ENCODE assay signal across 28 cellular contexts in the genomic region with DNA sequence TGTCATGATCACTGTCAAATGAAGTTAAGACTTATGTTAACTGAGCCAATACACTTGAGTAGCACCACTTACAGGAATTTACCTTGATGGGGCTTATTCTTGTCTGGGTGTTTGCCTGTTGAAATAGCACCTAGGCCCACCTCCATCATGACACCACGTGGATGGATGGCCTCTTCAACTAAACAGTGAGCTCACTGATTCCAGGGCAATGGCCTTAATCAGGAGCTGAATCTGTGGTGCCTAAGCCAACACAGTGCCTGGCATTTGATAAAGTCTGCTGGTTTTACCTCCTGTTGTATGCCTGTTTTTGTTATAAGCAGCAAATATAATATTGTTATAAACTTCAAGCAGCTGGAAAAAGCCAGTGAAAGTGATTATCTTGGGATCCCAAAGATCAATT.
"Had no signal": no experiment of that assay in that cellular context is flagged by ENCODE, and none has a peak within 500 bp of the region (broad histone marks: within the 10 kb centered on the region; RNA-seq: fewer than 3 reads in every experiment).

No MANE protein-coding gene starts in this region.

- H3K4me3 ChIP-seq: heart left ventricle, lower lobe of right lung, ovary, right atrium auricular region, tibial nerve, upper lobe of left lung had no signal

- H3K27me3 ChIP-seq: heart left ventricle, ovary, right atrium auricular region, tibial nerve, upper lobe of left lung had no signal

- H3K4me1 ChIP-seq: lower lobe of right lung, tibial nerve, upper lobe of left lung had no signal

- H3K9me3 Mint-ChIP-seq: stimulated activated memory B cell treated with anti-CD40 and anti-IgM and Interleukin-4, amounts not matched to agents 10 μg/mL and 1 μg/mL and 100 μg/mL, for 72 hours had no signal

- DNase-seq: heart left ventricle; hypothalamus; immature natural killer cell; kidney; left colon; left ventricle myocardium superior; lower lobe of right lung; mammary epithelial cell; mesendoderm; naive thymus-derived CD4-positive, alpha-beta T cell; ovary; small intestine; stimulated activated CD4-positive, alpha-beta T cell treated with anti-CD3 and anti-CD28 coated beads, Interleukin-1b, Interleukin-23, amount 100 ng/mL, for 48 hours; stimulated activated CD4-positive, alpha-beta T cell treated with anti-CD3 and anti-CD28 coated beads, Interleukin-2, amount 100 ng/mL, for 48 hours; stimulated activated CD4-positive, alpha-beta T cell treated with anti-CD3 and anti-CD28 coated beads, Interleukin-4, amount 100 ng/mL, for 4 hours; stimulated activated CD8-positive, alpha-beta memory T cell treated with anti-CD3 and anti-CD28 coated beads, Interleukin-4, amount 100 ng/mL, for 48 hours; stimulated activated naive CD4-positive, alpha-beta T cell treated with Interleukin-2 at 50 U/mL for 16 hours; stimulated activated naive CD8-positive, alpha-beta T cell treated with anti-CD3 and anti-CD28 coated beads, Interleukin-15, amount 100 ng/mL, for 72 hours; substantia nigra; upper lobe of left lung had no signal

- ATAC-seq: heart left ventricle; left colon; left ventricle myocardium superior; lower lobe of right lung; naive thymus-derived CD4-positive, alpha-beta T cell; natural killer cell treated with Interleukin-12 subunit alpha and Interleukin-12 subunit beta and Interleukin-15 and Interleukin-18, amount 100 ng/mL, for 72 hours; sciatic nerve; stimulated activated memory B cell treated with anti-CD40 and anti-IgM and Interleukin-4, amounts not matched to agents 10 μg/mL and 1 μg/mL and 100 μg/mL, for 72 hours; stimulated activated naive CD8-positive, alpha-beta T cell treated with anti-CD3 and anti-CD28 coated beads, Interleukin-15, amount 100 ng/mL, for 72 hours had no signal

- H3K4me1 Mint-ChIP-seq: immature natural killer cell; naive thymus-derived CD4-positive, alpha-beta T cell; stimulated activated memory B cell treated with anti-CD40 and anti-IgM and Interleukin-4, amounts not matched to agents 10 μg/mL and 1 μg/mL and 100 μg/mL, for 72 hours; stimulated activated naive CD8-positive, alpha-beta T cell treated with anti-CD3 and anti-CD28 coated beads, Interleukin-15, amount 100 ng/mL, for 72 hours had no signal

- H3K36me3 ChIP-seq: heart left ventricle, lower lobe of right lung, ovary, right atrium auricular region, tibial nerve, upper lobe of left lung had no signal

- H3K4me3 Mint-ChIP-seq: immature natural killer cell; mesothelial cell of epicardium; naive thymus-derived CD4-positive, alpha-beta T cell; natural killer cell treated with Interleukin-12 subunit alpha and Interleukin-12 subunit beta and Interleukin-15 and Interleukin-18, amount 100 ng/mL, for 72 hours; stimulated activated memory B cell treated with anti-CD40 and anti-IgM and Interleukin-4, amounts not matched to agents 10 μg/mL and 1 μg/mL and 100 μg/mL, for 72 hours; stimulated activated naive CD8-positive, alpha-beta T cell treated with anti-CD3 and anti-CD28 coated beads, Interleukin-15, amount 100 ng/mL, for 72 hours had no signal

- FAIRE-seq: islet of Langerhans, kidney, small intestine had no signal

- H3K36me3 Mint-ChIP-seq: immature natural killer cell; naive thymus-derived CD4-positive, alpha-beta T cell; stimulated activated memory B cell treated with anti-CD40 and anti-IgM and Interleukin-4, amounts not matched to agents 10 μg/mL and 1 μg/mL and 100 μg/mL, for 72 hours had no signal

- H3K27ac Mint-ChIP-seq: immature natural killer cell; naive thymus-derived CD4-positive, alpha-beta T cell; natural killer cell treated with Interleukin-12 subunit alpha and Interleukin-12 subunit beta and Interleukin-15 and Interleukin-18, amount 100 ng/mL, for 72 hours; progenitor cell of endocrine pancreas; stimulated activated memory B cell treated with anti-CD40 and anti-IgM and Interleukin-4, amounts not matched to agents 10 μg/mL and 1 μg/mL and 100 μg/mL, for 72 hours; stimulated activated naive CD8-positive, alpha-beta T cell treated with anti-CD3 and anti-CD28 coated beads, Interleukin-15, amount 100 ng/mL, for 72 hours had no signal

- H3K27me3 Mint-ChIP-seq: naive thymus-derived CD4-positive, alpha-beta T cell; natural killer cell treated with Interleukin-12 subunit alpha and Interleukin-12 subunit beta and Interleukin-15 and Interleukin-18, amount 100 ng/mL, for 72 hours; progenitor cell of endocrine pancreas; stimulated activated memory B cell treated with anti-CD40 and anti-IgM and Interleukin-4, amounts not matched to agents 10 μg/mL and 1 μg/mL and 100 μg/mL, for 72 hours; stimulated activated naive CD8-positive, alpha-beta T cell treated with anti-CD3 and anti-CD28 coated beads, Interleukin-15, amount 100 ng/mL, for 72 hours had no signal

- H3K9me3 ChIP-seq: heart left ventricle, lower lobe of right lung, ovary, right atrium auricular region, tibial nerve, upper lobe of left lung had no signal

- H3K27ac ChIP-seq: lower lobe of right lung, ovary, tibial nerve, upper lobe of left lung had no signal
